In genomic region chr14:64324461-64325255, GRCh38 we compare ENCODE assay signal across 1 cellular context.
TF ChIP-seq lines count a peak whose summit lies in the region.

No MANE protein-coding gene starts in this region.

TF ChIP-seq in HEK293, 187 proteins besides CTCF, POLR2A, EP300 and RAD21 (continued from another document):
- TF ChIP-seq ZNF148 (tag by site-specific recombination; IDR thresholded peaks at IDR 0.05; ENCODE audit: borderline replicate concordance) (no peak), HOXD13 (CRISPR knock-in tag; IDR thresholded peaks at IDR 0.05; ENCODE audit: borderline replicate concordance) (no peak), SP7 (tag by site-specific recombination; IDR thresholded peaks at IDR 0.05) (peak; percentile 55; the same call in 1 of the 2 replicates), KLF1 (tag by site-specific recombination; IDR thresholded peaks at IDR 0.05) (no peak), ZNF155 (tag by site-specific recombination; IDR thresholded peaks at IDR 0.05) (no peak), ZFP69B (tag by site-specific recombination; IDR thresholded peaks at IDR 0.05) (no peak), ZNF221 (tag by site-specific recombination; IDR thresholded peaks at IDR 0.05; ENCODE audit: borderline replicate concordance) (no peak), ZNF747 (tag by site-specific recombination; IDR thresholded peaks at IDR 0.05) (no peak), PRDM6 (tag by site-specific recombination; IDR thresholded peaks at IDR 0.05) (0 out of 2 replicates have a peak, but pooled peaks have one; percentile 10), BCL11A (tag by site-specific recombination; IDR thresholded peaks at IDR 0.05; ENCODE audit: low read depth) (no peak), ZBTB49 (tag by site-specific recombination; IDR thresholded peaks at IDR 0.05; ENCODE audit: low read depth) (no peak), PRDM1 (tag by site-specific recombination; IDR thresholded peaks at IDR 0.05) (no peak), ZNF202 (tag by site-specific recombination; IDR thresholded peaks at IDR 0.05; ENCODE audit: borderline replicate concordance) (no peak), ZNF645 (tag by site-specific recombination; IDR thresholded peaks at IDR 0.05) (no peak), GLIS1 (tag by site-specific recombination; IDR thresholded peaks at IDR 0.05) (no peak), ZNF664 (tag by site-specific recombination; IDR thresholded peaks at IDR 0.05) (no peak)
